ENCODE assay signal across 8 cellular contexts in genomic region chr1:11320153-11320936, GRCh38. TPM values are rescaled to one million over a fixed set of nuclear protein-coding genes. Genes with fewer than 3 reads are reported as not detected.
A peak's percentile ranks its signal among the peaks of the same experiment; 100 is the strongest.
DNase-seq lines count a peak whose midpoint lies in the region; ATAC-seq and TF ChIP-seq lines count a peak whose summit lies in the region.

No MANE protein-coding gene starts in this region.

- peak; percentile 96 for TF ChIP-seq CTCF in Loucy (conservative IDR thresholded peaks at IDR 0.05; ENCODE audit: low read length)

- H3K4me2 ChIP-seq in Loucy (ENCODE audit: low read depth, low read length, poor library complexity, severe bottlenecking), result no peak overlapping the region

- H3K9ac ChIP-seq in Loucy (ENCODE audit: low read depth, low read length, poor library complexity, severe bottlenecking), result no peak overlapping the region

- H4K20me1 ChIP-seq in Loucy (ENCODE audit: insufficient read depth, low read length, poor library complexity, severe bottlenecking), result no peaks in the 10 kb centered on the region

- no peaks in the 10 kb centered on the region for H3K9me3 ChIP-seq in Loucy (ENCODE audit: insufficient read depth, low read depth, low read length)

- peak; percentile 79 for DNase-seq in D341Med (ENCODE audit: low spot score)
- DNase-seq in activated T-cell treated with anti-CD3 and anti-CD28 coated beads for 4 hours, result peak; percentile 9
- DNase-seq in head of caudate nucleus, result peak in 32 of 42 donors; percentile 20 to 68 (median 41)
- DNase-seq in stimulated activated CD8-positive, alpha-beta memory T cell treated with anti-CD3 and anti-CD28 coated beads, Interleukin-4, amount 100 ng/mL, for 24 hours (ENCODE audit: low read depth), result peak; percentile 15
- no peak for DNase-seq in H4 (ENCODE audit: low spot score)

- ATAC-seq in HG02763 (IDR thresholded peaks at IDR 0.05; ENCODE audit: unreplicated experiment) (no peak), HG02798 (IDR thresholded peaks at IDR 0.05; ENCODE audit: poor library complexity, unreplicated experiment) (no peak)

- no peaks in the 10 kb centered on the region for H3K79me2 ChIP-seq in Loucy (ENCODE audit: insufficient read depth, low read length)

- no peaks in the 10 kb centered on the region for H3K9me2 ChIP-seq in Loucy (replicated peaks; ENCODE audit: low read depth, low read length)

- H3K27me3 ChIP-seq in Loucy (ENCODE audit: insufficient read depth, low read length, poor library complexity, severe bottlenecking), result no peaks in the 10 kb centered on the region

- no peak overlapping the region for H2AFZ ChIP-seq in Loucy (ENCODE audit: low read length)

- intact Hi-C loops in head of caudate nucleus (cut with DNase I), result no loop called here

- H3K4me1 ChIP-seq in Loucy (ENCODE audit: insufficient read depth, low read length, poor library complexity, severe bottlenecking), result no peaks in the 10 kb centered on the region

- no peak overlapping the region for H3K4me3 ChIP-seq in Loucy (ENCODE audit: low read length, poor library complexity, severe bottlenecking)

- H3F3A ChIP-seq in Loucy (ENCODE audit: low read depth), result no peaks in the 10 kb centered on the region

- no peaks in the 10 kb centered on the region for H3K36me3 ChIP-seq in Loucy (ENCODE audit: insufficient read depth, low read length)

RNA-seq across cellular contexts. Expression of gene UBIAD1, which starts 47.3 kb away (rescaled TPM):
- 9.9 and 12.8 TPM in 2 replicates for total RNA-seq in H4 (2014; rRNA removed; shearing (Covaris generic))

RNA-seq across cellular contexts. Expression of gene MTOR, which starts 58.0 kb away (rescaled TPM):
- total RNA-seq in H4 (2014; rRNA removed; shearing (Covaris generic)), result 28.2 and 34.6 TPM in 2 replicates
